Comparison of ENCODE assay signal across 8 cellular contexts in the genomic region with DNA sequence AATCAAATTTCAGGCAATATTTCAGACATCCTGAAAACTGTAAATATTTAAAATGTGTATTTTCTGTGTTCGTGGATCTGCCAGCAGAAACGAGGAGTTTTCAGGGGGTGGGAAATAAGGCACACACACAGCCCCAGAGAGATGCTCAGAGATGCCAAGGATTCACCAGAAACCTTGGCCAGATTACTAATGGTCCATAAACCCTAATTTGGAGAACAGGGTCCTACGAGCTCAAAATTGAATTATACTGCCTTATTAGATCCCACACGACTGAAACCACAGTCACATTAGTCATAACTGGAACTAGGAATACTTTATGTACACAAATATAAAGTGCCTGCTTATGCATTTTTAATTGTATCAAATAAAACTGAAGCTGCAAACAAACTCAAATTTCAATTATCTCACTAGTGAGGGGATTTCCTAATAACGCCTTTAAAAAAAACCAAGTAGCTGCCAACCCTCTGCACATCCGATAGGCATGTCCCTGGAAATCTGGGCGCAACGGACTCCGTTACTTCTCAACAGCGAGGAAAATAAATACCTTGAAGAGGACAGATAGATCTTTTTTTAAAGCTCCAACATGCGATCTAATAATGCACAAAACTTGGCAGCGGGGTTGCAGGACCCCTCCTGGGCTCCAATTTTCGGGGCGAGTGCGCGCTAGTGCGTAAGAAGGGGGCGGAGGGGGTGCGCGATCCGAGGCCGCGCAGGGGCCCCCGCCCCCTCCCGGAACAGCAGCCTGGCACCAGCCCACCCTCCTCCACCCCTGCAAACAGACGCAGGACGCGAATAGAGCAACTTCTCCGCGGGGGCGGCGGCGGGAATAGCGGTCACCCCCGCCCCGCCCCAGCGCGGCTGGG. TPM values are rescaled to one million over a fixed set of nuclear protein-coding genes. Genes with fewer than 3 reads are reported as not detected.
DNase-seq lines count a peak whose midpoint lies in the region; ATAC-seq, FAIRE-seq and TF ChIP-seq lines count a peak whose summit lies in the region.

No MANE protein-coding gene starts in this region.

- intact Hi-C loops in endothelial cell of umbilical vein (cut with micrococcal nuclease) = loop anchor here (5.0 to 10.0 kb wide), 4 partner anchors 45 to 480 kb away; partner anchors contain the start of gene PLCG1

- DNase-seq in ELF-1 (ENCODE audit: low read depth, low spot score) (peak; percentile 21), GM23248 (peak; percentile 74), NB4 (ENCODE audit: low read depth) (peak; percentile 77), endothelial cell of umbilical vein (ENCODE audit: low read depth, low spot score) (peak; percentile 49), substantia nigra (lab: John Stamatoyannopoulos, UW) (peak in 24 of 49 donors; percentile 1 to 76 (median 12)), NCI-H187 treated with DMSO at 0.1 percent for 48 hours (lab: John Stamatoyannopoulos, UW) (no peak)
- peak; percentile 49 for DNase-seq in activated CD8-positive, alpha-beta T cell treated with anti-CD3 and anti-CD28 coated beads, Interleukin-2, amount 10 ng/mL, durations not matched to agents 7 days and 5 days

- CTCF ChIA-PET in activated CD8-positive, alpha-beta T cell treated with anti-CD3 and anti-CD28 coated beads, Interleukin-2, amount 10 ng/mL, durations not matched to agents 7 days and 5 days (lab: Charles Lee) = interaction anchor here (0.7 to 2.6 kb wide), 4 partner anchors 9 to 165 kb away, joined by 3 to 10 read pairs (median 3); no protein-coding TSS in a partner anchor
- CTCF ChIA-PET in endothelial cell of umbilical vein (lab: Charles Lee) = interaction anchor here (1.3 to 1.8 kb wide), 2 partner anchors 23 to 76 kb away, joined by 5 read pairs; no protein-coding TSS in a partner anchor

- peak overlapping the region; percentile 93 for H3K4me2 ChIP-seq in GM23248 (ENCODE audit: unreplicated experiment)
- peak overlapping the region; percentile 95 for H3K4me2 ChIP-seq in endothelial cell of umbilical vein (ENCODE audit: insufficient read depth, low read length)

- POLR2A ChIA-PET in activated CD8-positive, alpha-beta T cell treated with anti-CD3 and anti-CD28 coated beads, Interleukin-2, amount 10 ng/mL, durations not matched to agents 7 days and 5 days (lab: Charles Lee) = interaction anchor here (1.1 to 1.6 kb wide), 3 partner anchors 10 to 76 kb away, joined by 4 to 8 read pairs (median 7); no protein-coding TSS in a partner anchor
- POLR2A ChIA-PET in endothelial cell of umbilical vein (lab: Charles Lee) = no interaction called here

- peaks cover 54% of the 10 kb centered on the region for H3K79me2 ChIP-seq in GM23248 (ENCODE audit: insufficient read depth)
- peaks cover 34% of the 10 kb centered on the region for H3K79me2 ChIP-seq in endothelial cell of umbilical vein (ENCODE audit: control insufficient read depth, insufficient read depth, low read length)

- H3K27me3 ChIP-seq in GM23248 (replicated peaks; ENCODE audit: insufficient read depth) (no peaks in the 10 kb centered on the region), endothelial cell of umbilical vein (ENCODE audit: control insufficient read depth in 2 of 2, insufficient read depth in 2 of 2, low read length in 2 of 2) (peaks cover 11 to 12% of the 10 kb centered on the region in 2 experiments), muscle layer of duodenum (ENCODE audit: low read depth, low read length) (no peaks in the 10 kb centered on the region)

- no peaks in the 10 kb centered on the region for H3K9me1 ChIP-seq in endothelial cell of umbilical vein (replicated peaks; ENCODE audit: control insufficient read depth, extremely low read depth, insufficient read depth, low read length)

- H3K36me3 Mint-ChIP-seq in activated CD8-positive, alpha-beta T cell treated with anti-CD3 and anti-CD28 coated beads, Interleukin-2, amount 10 ng/mL, durations not matched to agents 7 days and 5 days (ENCODE audit: low read depth) = no peaks in the 10 kb centered on the region

- in situ Hi-C loops in GM23248 (cut with MboI) = no loop called here

- no peaks in the 10 kb centered on the region for H3K9me3 Mint-ChIP-seq in activated CD8-positive, alpha-beta T cell treated with anti-CD3 and anti-CD28 coated beads, Interleukin-2, amount 10 ng/mL, durations not matched to agents 7 days and 5 days (ENCODE audit: insufficient read depth)

- H3K27ac ChIP-seq in GM23248 (peak overlapping the region; percentile 90), endothelial cell of umbilical vein (ENCODE audit: insufficient read depth, low read depth, low read length) (no peak overlapping the region), muscle layer of duodenum (ENCODE audit: low read length) (peak overlapping the region; percentile 22), substantia nigra (ENCODE audit: low read depth, low read length, poor library complexity, severe bottlenecking) (peak overlapping the region; percentile 35)

- H3K4me3 ChIP-seq in GM23248 = peak overlapping the region; percentile 87
- H3K4me3 ChIP-seq in NB4 (ENCODE audit: low read depth, low read length) = peak overlapping the region; percentile 88
- peak overlapping the region; percentile 86 to 95 (median 90) for H3K4me3 ChIP-seq in endothelial cell of umbilical vein (replicated peaks in 1 of 3; ENCODE audit: insufficient read depth in 1 of 3, low read depth in 1 of 3, low read length in 3 of 3)
- H3K4me3 ChIP-seq in muscle layer of duodenum (ENCODE audit: low read depth in 1 of 2, low read length in 2 of 2) = peak overlapping the region; percentile 67 to 82

- TF ChIP-seq CTCF in NB4 (IDR thresholded peaks at IDR 0.05; ENCODE audit: low read depth, low read length) (no peak), endothelial cell of umbilical vein (IDR thresholded peaks at IDR 0.05; ENCODE audit: extremely low read depth in 1 of 2, insufficient read depth in 1 of 2, low read depth in 1 of 2, low read length in 2 of 2) (no peak)

- peaks cover 37% of the 10 kb centered on the region for H3K4me1 Mint-ChIP-seq in activated CD8-positive, alpha-beta T cell treated with anti-CD3 and anti-CD28 coated beads, Interleukin-2, amount 10 ng/mL, durations not matched to agents 7 days and 5 days (ENCODE audit: low read depth)

- no peaks in the 10 kb centered on the region for H3K9me2 ChIP-seq in GM23248 (ENCODE audit: insufficient read depth)

- H3K9ac ChIP-seq in GM23248 = peak overlapping the region; percentile 81
- peak overlapping the region; percentile 46 for H3K9ac ChIP-seq in endothelial cell of umbilical vein (replicated peaks; ENCODE audit: extremely low read depth, insufficient read depth, low read length)

- TF ChIP-seq POLR2A in NB4 (IDR thresholded peaks at IDR 0.05; ENCODE audit: extremely low read depth, insufficient read length) (peak; percentile 45), endothelial cell of umbilical vein (IDR thresholded peaks at IDR 0.05; ENCODE audit: low read depth, low read length) (no peak)

- H4K20me1 ChIP-seq in GM23248 (ENCODE audit: insufficient read depth) = peaks cover 9% of the 10 kb centered on the region
- H4K20me1 ChIP-seq in endothelial cell of umbilical vein (replicated peaks; ENCODE audit: control insufficient read depth, extremely low read depth, insufficient read depth, low read length) = peaks cover 10% of the 10 kb centered on the region

- H3K27me3 Mint-ChIP-seq in activated CD8-positive, alpha-beta T cell treated with anti-CD3 and anti-CD28 coated beads, Interleukin-2, amount 10 ng/mL, durations not matched to agents 7 days and 5 days (ENCODE audit: low read depth) = peaks cover 12% of the 10 kb centered on the region

- FAIRE-seq in endothelial cell of umbilical vein (lab: Jason Lieb, UNC) = peak; percentile 40

- BruUV-seq in endothelial cell of umbilical vein (replicated peaks; lab: Mats Ljungman, UMichigan) = TSS peak; percentile 27

- H3F3A ChIP-seq in GM23248 (ENCODE audit: insufficient read depth) = peaks cover 16% of the 10 kb centered on the region

- H3K4me3 Mint-ChIP-seq in activated CD8-positive, alpha-beta T cell treated with anti-CD3 and anti-CD28 coated beads, Interleukin-2, amount 10 ng/mL, durations not matched to agents 7 days and 5 days = peak overlapping the region; percentile 80

- WGBS in GM23248 (ENCODE audit: low coverage in 1 of 2, low lambda C conversion rate in 2 of 2, missing lambda C conversion rate in 2 of 2), 2 experiments = 1 to 3% methylated on average over 12 to 30 of the region's 38 CpGs

- dilution Hi-C loops in endothelial cell of umbilical vein (cut with MboI; ENCODE audit: extremely low pct_ligation_motif_present, low sequenced_read_pairs) = no loop called here

- H3K36me3 ChIP-seq in GM23248 (ENCODE audit: low read depth) (no peaks in the 10 kb centered on the region), endothelial cell of umbilical vein (ENCODE audit: control insufficient read depth in 2 of 2, extremely low read depth in 1 of 2, insufficient read depth in 2 of 2, low read length in 2 of 2) (no peaks in the 10 kb centered on the region), muscle layer of duodenum (ENCODE audit: control insufficient read depth in 1 of 2, insufficient read depth in 2 of 2, low read length in 2 of 2) (no peaks in the 10 kb centered on the region)

- no peaks in the 10 kb centered on the region for H3K9me3 ChIP-seq in GM23248 (ENCODE audit: low read depth)
- no peaks in the 10 kb centered on the region for H3K9me3 ChIP-seq in endothelial cell of umbilical vein (replicated peaks; ENCODE audit: control insufficient read depth, insufficient read depth, low read length)
- H3K9me3 ChIP-seq in muscle layer of duodenum (ENCODE audit: control insufficient read depth in 1 of 2, low read length in 2 of 2) = no peaks in the 10 kb centered on the region

- peak; percentile 0 for ATAC-seq in activated CD8-positive, alpha-beta T cell treated with anti-CD3 and anti-CD28 coated beads, Interleukin-2, amount 10 ng/mL, durations not matched to agents 7 days and 5 days

- H3K27ac Mint-ChIP-seq in activated CD8-positive, alpha-beta T cell treated with anti-CD3 and anti-CD28 coated beads, Interleukin-2, amount 10 ng/mL, durations not matched to agents 7 days and 5 days = peak overlapping the region; percentile 80

- H2AFZ ChIP-seq in GM23248 = peak overlapping the region; percentile 69
- peak overlapping the region; percentile 74 for H2AFZ ChIP-seq in endothelial cell of umbilical vein (ENCODE audit: low read depth, low read length)

- peaks cover 19% of the 10 kb centered on the region for H3K4me1 ChIP-seq in GM23248 (ENCODE audit: insufficient read depth)
- H3K4me1 ChIP-seq in endothelial cell of umbilical vein (ENCODE audit: control insufficient read depth, extremely low read depth, insufficient read depth, low read length) = peaks cover 8% of the 10 kb centered on the region
- peaks cover 7 to 40% of the 10 kb centered on the region in 2 donors for H3K4me1 ChIP-seq in muscle layer of duodenum (ENCODE audit: control insufficient read depth in 1 of 2, insufficient read depth in 2 of 2, low read length in 2 of 2)

RNA-seq across cellular contexts. Expression of gene CHD6, which starts 0.9 kb away (rescaled TPM):
- 12.6 and 12.9 TPM in 2 replicates for total RNA-seq in GM23248 (2014; rRNA removed; shearing (Covaris generic))
- polyA plus RNA-seq in GM23248 (2016; fragmentation: Nextera tagmentation; extraction: Ambion mirVana) = 24.0 and 24.9 TPM in 2 replicates
- total RNA-seq in activated CD8-positive, alpha-beta T cell treated with anti-CD3 and anti-CD28 coated beads, Interleukin-2, amount 10 ng/mL, durations not matched to agents 7 days and 5 days = 10 to 100 TPM; 29.1 to 32.2 TPM
- total RNA-seq in endothelial cell of umbilical vein = 30.9 and 33.7 TPM in 2 replicates
- polyA plus RNA-seq in endothelial cell of umbilical vein = 5.0 and 7.2 TPM in 2 replicates
- polyA plus RNA-seq in endothelial cell of umbilical vein (2011; cell fraction: cytosol; rRNA removed) = 5.2 and 5.7 TPM in 2 replicates
- 46.3 and 53.6 TPM in 2 replicates for polyA plus RNA-seq in endothelial cell of umbilical vein (2011; cell fraction: nucleus; rRNA removed)
- 12.2 and 13.7 TPM in 2 replicates for polyA plus RNA-seq in endothelial cell of umbilical vein (2012)
- 25.6 and 32.6 TPM in 2 replicates for polyA minus RNA-seq in endothelial cell of umbilical vein
- polyA minus RNA-seq in endothelial cell of umbilical vein (2011; cell fraction: cytosol; rRNA and poly(A)+ RNA removed) = 7.1 TPM
- polyA minus RNA-seq in endothelial cell of umbilical vein (2011; cell fraction: nucleus; rRNA and poly(A)+ RNA removed) = 96.0 and 119 TPM in 2 replicates
